22 cellular contexts compared by ENCODE assay signal in the genomic region with DNA sequence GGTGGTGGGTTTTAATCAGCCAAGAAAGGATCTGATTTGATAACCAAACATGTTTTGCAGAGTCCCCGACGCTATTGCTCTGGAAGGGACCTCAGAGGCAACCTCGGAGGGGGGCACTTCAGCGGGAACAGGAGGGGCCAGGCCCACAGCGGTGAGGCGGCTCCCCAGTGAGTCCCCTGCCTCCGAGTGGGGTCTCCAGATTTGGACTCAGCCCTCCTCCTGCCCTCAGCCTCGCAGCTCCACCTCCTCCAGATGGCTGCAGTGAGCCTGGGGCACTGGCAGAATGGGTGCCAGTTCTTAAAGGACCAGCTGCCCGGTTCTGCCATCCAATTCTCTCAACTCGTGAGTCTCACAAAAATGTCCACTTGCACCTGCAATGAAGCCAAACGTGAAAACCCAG.
DNase-seq lines count a peak whose midpoint lies in the region; ATAC-seq and TF ChIP-seq lines count a peak whose summit lies in the region.
"Had no signal": no experiment of that assay in that cellular context is flagged by ENCODE, and none has a peak within 500 bp of the region (broad histone marks: within the 10 kb centered on the region; RNA-seq: fewer than 3 reads in every experiment).

No MANE protein-coding gene starts in this region.

- DNase-seq in D341Med (ENCODE audit: low spot score): peak; percentile 49
- peak; percentile 57 for DNase-seq in cerebellar cortex (ENCODE audit: low spot score)
- peak; percentile 47 for DNase-seq in mesenteric fat pad (ENCODE audit: low spot score)
- no peak for DNase-seq in testis
- DNase-seq in HuH-7 (ENCODE audit: low spot score): no peak
- no peak for DNase-seq in putamen (ENCODE audit: low spot score)
- DNase-seq: CD4-positive, alpha-beta T cell; COR-L47; GDM1; GM23248; IMR-90; NCI-H1105; NCI-H146; NCI-H2029; NCI-H748 treated with DMSO at 0.1 percent for 48 hours; OCI-M1; Right ventricle myocardium superior; SW 1271 had no signal

- no peaks in the 10 kb centered on the region for H4K20me1 ChIP-seq in BLaER1

- H3K9ac ChIP-seq in BLaER1: no peak overlapping the region
- H3K9ac ChIP-seq: GM23248, KMS-11 had no signal

- H3K9me3 ChIP-seq in BLaER1 (peaks cover 4% of the 10 kb centered on the region; the same call in 1 of the 2 replicates), testis (no peaks in the 10 kb centered on the region)
- H3K9me3 ChIP-seq: HAP-1 had no signal

- H3K36me3 ChIP-seq in BLaER1: no peaks in the 10 kb centered on the region
- H3K36me3 ChIP-seq in testis (ENCODE audit: low read depth, missing control alignments): no peaks in the 10 kb centered on the region
- H3K36me3 ChIP-seq: HAP-1 had no signal

- no peak for TF ChIP-seq POLR2A in testis (IDR thresholded peaks at IDR 0.05)

- intact Hi-C loops in testis (cut with DNase I; ENCODE audit: low total_unique reads): no loop called here

- no peak for TF ChIP-seq CTCF in testis (IDR thresholded peaks at IDR 0.05)

- H3K4me1 ChIP-seq in BLaER1 (peaks cover 43% of the 10 kb centered on the region), testis (peaks cover 13% of the 10 kb centered on the region)
- H3K4me1 ChIP-seq: HAP-1 had no signal

- H3K27ac ChIP-seq in BLaER1 (no peak overlapping the region), testis (no peak overlapping the region)
- H3K27ac ChIP-seq: GM23248, KMS-11 had no signal

- H3K4me3 ChIP-seq in BLaER1: no peak overlapping the region
- no peak overlapping the region for H3K4me3 ChIP-seq in testis
- H3K4me3 ChIP-seq: GM23248, HAP-1 had no signal

- 0 out of 2 replicates have a peak overlapping the region, but pooled peaks have one; percentile 3 for H3K4me2 ChIP-seq in BLaER1
- H3K4me2 ChIP-seq: KMS-11 had no signal

- WGBS in testis, 2 donors: 86 to 93% methylated on average over 10 to 11 of the region's 11 CpGs

- ATAC-seq in HG02763 (IDR thresholded peaks at IDR 0.05; ENCODE audit: unreplicated experiment): no peak

- H3K27me3 ChIP-seq in BLaER1 (no peaks in the 10 kb centered on the region), testis (no peaks in the 10 kb centered on the region)

Comparison
In these comparisons a context has a peak if more than half of its experiments do, and no peak if none do; other contexts are left out.
1. DNase-seq: peak in D341Med (single experiment), cerebellar cortex (single experiment) and mesenteric fat pad (single experiment); none in testis (single experiment), HuH-7 (single experiment) and putamen (single experiment).